ENCODE assay signal across 8 cellular contexts in the genomic region with DNA sequence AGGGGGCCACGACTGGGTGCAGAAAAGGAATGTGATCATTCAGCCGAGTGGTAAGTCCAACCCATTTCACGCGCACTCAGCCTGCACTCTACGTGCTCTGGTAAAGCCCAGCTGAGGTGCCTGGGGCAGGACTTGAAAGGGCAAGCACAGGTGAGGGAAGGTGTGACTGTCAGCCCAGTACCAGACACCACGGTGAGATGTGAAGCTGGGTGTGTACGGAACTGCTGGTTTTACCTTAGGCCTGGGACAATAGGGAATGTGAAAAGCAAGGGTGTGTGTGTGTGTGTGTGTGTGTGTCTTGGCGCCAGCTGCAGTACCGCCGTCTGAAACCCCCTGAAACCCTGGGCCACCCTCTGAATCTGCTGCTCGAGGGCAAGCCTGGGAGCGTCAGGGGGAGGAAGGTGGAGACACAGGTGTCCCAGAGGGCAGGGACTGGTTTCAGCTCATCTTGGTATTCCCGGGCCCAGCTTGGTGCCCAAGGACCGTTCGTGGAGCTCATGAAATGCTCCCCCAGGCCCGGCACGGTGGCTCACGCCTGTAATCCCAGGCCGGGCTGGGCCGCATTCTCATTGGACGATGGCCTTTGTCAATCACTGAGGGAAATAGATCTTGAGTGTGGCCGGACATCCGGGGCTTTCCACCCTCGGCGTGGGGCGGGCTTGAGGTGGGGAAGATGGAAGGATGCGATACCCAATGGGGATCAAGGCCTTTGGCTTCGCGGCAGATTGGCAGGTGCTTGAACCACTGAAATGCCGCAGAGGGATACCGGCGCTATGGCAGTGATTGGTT. TPM values are rescaled to one million over a fixed set of nuclear protein-coding genes. Genes with fewer than 3 reads are reported as not detected.
DNase-seq lines count a peak whose midpoint lies in the region; ATAC-seq and TF ChIP-seq lines count a peak whose summit lies in the region.

No MANE protein-coding gene starts in this region.

- no peak overlapping the region for H2AK5ac ChIP-seq in H9 (ENCODE audit: insufficient read length, low read length)

- TF ChIP-seq CTCF in H9 (conservative IDR thresholded peaks at IDR 0.05): no peak
- TF ChIP-seq CTCF in fibroblast of the aortic adventitia (IDR thresholded peaks at IDR 0.05; ENCODE audit: insufficient read depth, low read length): no peak

- H4K5ac ChIP-seq in H9 (ENCODE audit: insufficient read length, low read depth, low read length): peak overlapping the region; percentile 8

- H3K4me3 ChIP-seq in fibroblast of the aortic adventitia (ENCODE audit: low read depth, low read length): peak overlapping the region; percentile 74

- no peak overlapping the region for H3T11ph ChIP-seq in H9 (ENCODE audit: low read length)

- no peaks in the 10 kb centered on the region for H3K36me3 Mint-ChIP-seq in H9 (ENCODE audit: insufficient read depth in 1 of 3, low read depth in 3 of 3)
- H3K36me3 Mint-ChIP-seq in natural killer cell treated with Interleukin-12 subunit alpha and Interleukin-12 subunit beta and Interleukin-15 and Interleukin-18, amount 100 ng/mL, for 72 hours: no peaks in the 10 kb centered on the region

- no peaks in the 10 kb centered on the region for H3K79me2 ChIP-seq in H9 (ENCODE audit: insufficient read depth, low read length)

- peaks cover 4% of the 10 kb centered on the region for H3K23me2 ChIP-seq in H9 (ENCODE audit: insufficient read length, low read depth, low read length, poor library complexity, severe bottlenecking)

- peak; percentile 70 for TF ChIP-seq POLR2A in Raji (IDR thresholded peaks at IDR 0.05; ENCODE audit: insufficient read depth, low read depth, low read length)

- H3K79me1 ChIP-seq in H9 (ENCODE audit: insufficient read depth, low read depth, low read length, poor library complexity, severe bottlenecking): no peaks in the 10 kb centered on the region

- H2BK20ac ChIP-seq in H9 (ENCODE audit: low read depth, low read length, poor library complexity, severe bottlenecking): no peak overlapping the region

- no peaks in the 10 kb centered on the region for H3K9me3 ChIP-seq in H9 (ENCODE audit: control insufficient read depth, low read depth, low read length)

- H3K4ac ChIP-seq in H9 (ENCODE audit: low read depth, low read length): no peak overlapping the region

- peaks cover 18 to 26% of the 10 kb centered on the region in 2 experiments for H3K4me1 Mint-ChIP-seq in H9
- H3K4me1 Mint-ChIP-seq in natural killer cell treated with Interleukin-12 subunit alpha and Interleukin-12 subunit beta and Interleukin-15 and Interleukin-18, amount 100 ng/mL, for 72 hours (ENCODE audit: low read depth in 2 of 2): peaks cover 21 to 22% of the 10 kb centered on the region in 2 donors

- peak overlapping the region; percentile 96 for H3K4me2 ChIP-seq in H9 (ENCODE audit: insufficient read depth, insufficient read length, low read length)

- peak overlapping the region; percentile 41 for H3K9ac ChIP-seq in H9 (ENCODE audit: extremely low read depth, insufficient read length, low read length)

- H3K27ac ChIP-seq in H9 (ENCODE audit: insufficient read length, low read depth, low read length): no peak overlapping the region

- no peaks in the 10 kb centered on the region; the same call in 1 of the 2 replicates for H3K27me3 Mint-ChIP-seq in H9 (ENCODE audit: low read depth)
- H3K27me3 Mint-ChIP-seq in natural killer cell treated with Interleukin-12 subunit alpha and Interleukin-12 subunit beta and Interleukin-15 and Interleukin-18, amount 100 ng/mL, for 72 hours: peaks cover 0 to 2% of the 10 kb centered on the region in 2 donors

- peak overlapping the region; percentile 79 for H3K14ac ChIP-seq in H9 (ENCODE audit: insufficient read depth, low read length)

- peak; percentile 99 to 100 for ATAC-seq in natural killer cell treated with Interleukin-12 subunit alpha and Interleukin-12 subunit beta and Interleukin-15 and Interleukin-18, amount 100 ng/mL, for 72 hours

- no peak overlapping the region for H4K91ac ChIP-seq in H9 (ENCODE audit: insufficient read length, low read depth, low read length)

- H3K27me3 ChIP-seq in H9 (ENCODE audit: insufficient read depth, low read length): no peaks in the 10 kb centered on the region

- H4K8ac ChIP-seq in H9 (replicated peaks; ENCODE audit: insufficient read length, low read depth, low read length): no peak overlapping the region

- DNase-seq in ELR (ENCODE audit: low read depth) (peak; percentile 100), H9 (peak; percentile 100), M059J (ENCODE audit: low read depth) (peak; percentile 99), fibroblast of the aortic adventitia (ENCODE audit: low read depth) (peak; percentile 100)
- peak; percentile 100 for DNase-seq in activated effector memory CD4-positive, alpha-beta T cell treated with anti-CD3 and anti-CD28 coated beads, Interleukin-2, amount 50 U/mL, for 16 hours
- DNase-seq in natural killer cell treated with Interleukin-12 subunit alpha and Interleukin-12 subunit beta and Interleukin-15 and Interleukin-18, amount 100 ng/mL, for 72 hours (ENCODE audit: low spot score): peak; percentile 100
- peak; percentile 100 for DNase-seq in stimulated activated naive CD4-positive, alpha-beta T cell treated with Interleukin-2 at 50 U/mL for 16 hours (lab: John Stamatoyannopoulos, UW)

- H3K27ac Mint-ChIP-seq in H9: peak overlapping the region; percentile 79 to 98 (median 93)
- peak overlapping the region; percentile 86 to 98 for H3K27ac Mint-ChIP-seq in natural killer cell treated with Interleukin-12 subunit alpha and Interleukin-12 subunit beta and Interleukin-15 and Interleukin-18, amount 100 ng/mL, for 72 hours

- WGBS in H9 (ENCODE audit: extremely low coverage, insufficient read length, low lambda C conversion rate): no CpG with 5 or more reads among the region's 32 CpGs

- H3K18ac ChIP-seq in H9 (ENCODE audit: insufficient read length, low read depth, low read length): peak overlapping the region; percentile 78

- H3K4me1 ChIP-seq in H9 (ENCODE audit: insufficient read depth, low read length): peaks cover 5% of the 10 kb centered on the region

- H4K20me1 ChIP-seq in H9 (ENCODE audit: control insufficient read depth, insufficient read depth, insufficient read length): peaks cover 2% of the 10 kb centered on the region

- no peak overlapping the region for H2BK15ac ChIP-seq in H9 (ENCODE audit: low read depth, low read length)

- no peak overlapping the region for H2AFZ ChIP-seq in H9 (ENCODE audit: low read length)

- H3K9me3 Mint-ChIP-seq in H9: no peaks in the 10 kb centered on the region
- H3K9me3 Mint-ChIP-seq in natural killer cell treated with Interleukin-12 subunit alpha and Interleukin-12 subunit beta and Interleukin-15 and Interleukin-18, amount 100 ng/mL, for 72 hours: no peaks in the 10 kb centered on the region

- H2BK12ac ChIP-seq in H9 (ENCODE audit: insufficient read length, low read depth, low read length): no peak overlapping the region

- peak overlapping the region; percentile 87 to 92 for H3K4me3 Mint-ChIP-seq in H9
- H3K4me3 Mint-ChIP-seq in natural killer cell treated with Interleukin-12 subunit alpha and Interleukin-12 subunit beta and Interleukin-15 and Interleukin-18, amount 100 ng/mL, for 72 hours: peak overlapping the region; percentile 84

- no peak overlapping the region for H2BK120ac ChIP-seq in H9 (ENCODE audit: low read depth, low read length, poor library complexity, severe bottlenecking)

- H2BK5ac ChIP-seq in H9 (ENCODE audit: insufficient read length, low read length): no peak overlapping the region

- no peak overlapping the region for H3K23ac ChIP-seq in H9 (ENCODE audit: insufficient read length, low read depth, low read length)

- no peak overlapping the region for H3K56ac ChIP-seq in H9 (ENCODE audit: insufficient read length, low read depth, low read length)

RNA-seq across cellular contexts. Expression of a gene that starts 27.8 kb away (rescaled TPM):
- total RNA-seq in H9 (2021) (not detected in 2 replicates), fibroblast of the aortic adventitia (ENCODE audit: low replicate concordance) (not detected in 2 replicates)
- not detected in 2 replicates for total RNA-seq in M059J (2014; rRNA removed; shearing (Covaris generic))
- total RNA-seq in natural killer cell treated with Interleukin-12 subunit alpha and Interleukin-12 subunit beta and Interleukin-15 and Interleukin-18, amount 100 ng/mL, for 72 hours: not detected

RNA-seq across cellular contexts. Expression of a gene that starts 39.4 kb away (rescaled TPM):
- total RNA-seq in H9 (2021) (28.2 TPM in 2 replicates), fibroblast of the aortic adventitia (ENCODE audit: low replicate concordance) (166 and 287 TPM in 2 replicates)
- total RNA-seq in M059J (2014; rRNA removed; shearing (Covaris generic)): 125 and 142 TPM in 2 replicates
- total RNA-seq in natural killer cell treated with Interleukin-12 subunit alpha and Interleukin-12 subunit beta and Interleukin-15 and Interleukin-18, amount 100 ng/mL, for 72 hours: 10 to 100 TPM; 18.1 to 19.4 TPM

RNA-seq across cellular contexts. Expression of a gene that starts 55.1 kb away (rescaled TPM):
- total RNA-seq in H9 (2021): 26.3 and 28.9 TPM in 2 replicates
- 28.6 and 40.5 TPM in 2 replicates for total RNA-seq in M059J (2014; rRNA removed; shearing (Covaris generic))
- total RNA-seq in fibroblast of the aortic adventitia (ENCODE audit: low replicate concordance): 10.8 and 18.1 TPM in 2 replicates
- 10 to 100 TPM; 74.3 to 97.1 TPM for total RNA-seq in natural killer cell treated with Interleukin-12 subunit alpha and Interleukin-12 subunit beta and Interleukin-15 and Interleukin-18, amount 100 ng/mL, for 72 hours

RNA-seq across cellular contexts. Expression of a gene that starts 55.3 kb away (rescaled TPM):
- 25.6 and 29.9 TPM in 2 replicates for total RNA-seq in H9 (2021)
- total RNA-seq in M059J (2014; rRNA removed; shearing (Covaris generic)): 41.0 and 60.8 TPM in 2 replicates
- total RNA-seq in fibroblast of the aortic adventitia (ENCODE audit: low replicate concordance): 17.9 and 29.1 TPM in 2 replicates
- 10 to 100 TPM; 26.4 to 37.0 TPM for total RNA-seq in natural killer cell treated with Interleukin-12 subunit alpha and Interleukin-12 subunit beta and Interleukin-15 and Interleukin-18, amount 100 ng/mL, for 72 hours
